ENCODE assay signal across 8 cellular contexts in the genomic region with DNA sequence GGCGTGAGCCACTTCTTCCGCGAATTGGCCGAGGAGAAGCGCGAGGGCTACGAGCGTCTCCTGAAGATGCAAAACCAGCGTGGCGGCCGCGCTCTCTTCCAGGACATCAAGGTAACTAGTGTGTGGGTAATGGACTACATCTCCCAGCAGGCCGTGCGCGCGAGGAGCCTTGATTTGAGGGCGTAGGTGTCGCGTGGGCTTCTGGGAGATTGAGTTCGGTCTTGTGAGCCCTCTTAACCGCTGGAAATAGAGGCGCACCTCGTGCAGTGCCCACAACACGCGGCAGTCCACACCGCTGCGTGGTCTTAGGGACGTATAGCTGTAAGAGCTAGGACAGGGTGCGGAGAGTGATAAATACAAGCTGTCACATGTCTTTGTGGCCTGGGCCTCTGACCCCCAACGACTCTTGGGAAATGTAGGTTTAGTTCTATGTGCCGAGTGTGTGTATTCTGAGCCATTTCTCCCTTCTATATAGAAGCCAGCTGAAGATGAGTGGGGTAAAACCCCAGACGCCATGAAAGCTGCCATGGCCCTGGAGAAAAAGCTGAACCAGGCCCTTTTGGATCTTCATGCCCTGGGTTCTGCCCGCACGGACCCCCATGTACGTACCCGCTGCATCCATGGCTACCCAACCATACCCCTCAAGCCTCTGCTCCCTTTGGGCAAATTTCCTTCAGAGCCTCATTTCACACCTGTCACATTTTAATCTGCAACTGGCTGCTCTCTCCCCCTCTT. TPM values are rescaled to one million over a fixed set of nuclear protein-coding genes. Genes with fewer than 3 reads are reported as not detected.
DNase-seq lines count a peak whose midpoint lies in the region; ATAC-seq lines count a peak whose summit lies in the region.

No MANE protein-coding gene starts in this region.

- peaks cover 55 to 63% of the 10 kb centered on the region in 2 donors for H3K4me1 Mint-ChIP-seq in natural killer cell treated with Interleukin-12 subunit alpha and Interleukin-12 subunit beta and Interleukin-15 and Interleukin-18, amount 100 ng/mL, for 72 hours (ENCODE audit: low read depth in 2 of 2)

- H3K36me3 Mint-ChIP-seq in natural killer cell treated with Interleukin-12 subunit alpha and Interleukin-12 subunit beta and Interleukin-15 and Interleukin-18, amount 100 ng/mL, for 72 hours = peaks cover 7% of the 10 kb centered on the region

- peak overlapping the region; percentile 98 to 99 for H3K27ac Mint-ChIP-seq in natural killer cell treated with Interleukin-12 subunit alpha and Interleukin-12 subunit beta and Interleukin-15 and Interleukin-18, amount 100 ng/mL, for 72 hours

- peak overlapping the region; percentile 100 for H3K4me3 Mint-ChIP-seq in natural killer cell treated with Interleukin-12 subunit alpha and Interleukin-12 subunit beta and Interleukin-15 and Interleukin-18, amount 100 ng/mL, for 72 hours

- peak; percentile 13 for ATAC-seq in GM19455 (IDR thresholded peaks at IDR 0.05; ENCODE audit: unreplicated experiment)
- peak; percentile 61 to 66 for ATAC-seq in natural killer cell treated with Interleukin-12 subunit alpha and Interleukin-12 subunit beta and Interleukin-15 and Interleukin-18, amount 100 ng/mL, for 72 hours
- peak; percentile 31 for ATAC-seq in stimulated activated naive CD8-positive, alpha-beta T cell treated with anti-CD3 and anti-CD28 coated beads, Interleukin-15, Interleukin-2, amounts not matched to agents 100 U/mL and 50 U/mL, for 24 hours

- no peaks in the 10 kb centered on the region for H3K9me3 Mint-ChIP-seq in natural killer cell treated with Interleukin-12 subunit alpha and Interleukin-12 subunit beta and Interleukin-15 and Interleukin-18, amount 100 ng/mL, for 72 hours

- no peaks in the 10 kb centered on the region for H3K27me3 Mint-ChIP-seq in natural killer cell treated with Interleukin-12 subunit alpha and Interleukin-12 subunit beta and Interleukin-15 and Interleukin-18, amount 100 ng/mL, for 72 hours

- DNase-seq in C1 segment of cervical spinal cord (lab: John Stamatoyannopoulos, UW) (peak; percentile 20 to 91 (median 82)), LHCN-M2 (ENCODE audit: low read depth) (peak; percentile 83), RKO (ENCODE audit: low spot score) (peak; percentile 88), fibroblast of peridontal ligament (ENCODE audit: extremely low read depth) (peak; percentile 76)
- peak; percentile 84 for DNase-seq in activated T-helper 9 cell treated with anti-CD3 and anti-CD28 coated beads, Interleukin-2, amount 50 U/mL, for 16 hours (ENCODE audit: low read depth)
- DNase-seq in natural killer cell treated with Interleukin-12 subunit alpha and Interleukin-12 subunit beta and Interleukin-15 and Interleukin-18, amount 100 ng/mL, for 72 hours (ENCODE audit: low spot score) = peak; percentile 89
- DNase-seq in stimulated activated naive CD8-positive, alpha-beta T cell treated with anti-CD3 and anti-CD28 coated beads, Interleukin-15, Interleukin-2, amounts not matched to agents 100 U/mL and 50 U/mL, for 24 hours = peak; percentile 87

RNA-seq across cellular contexts. Expression of gene FTL, which starts 0.9 kb away (rescaled TPM):
- 2,158 and 2,177 TPM in 2 replicates for total RNA-seq in LHCN-M2 (2014; rRNA removed)
- 8,488 TPM for polyA plus RNA-seq in LHCN-M2 (2012)
- total RNA-seq in natural killer cell treated with Interleukin-12 subunit alpha and Interleukin-12 subunit beta and Interleukin-15 and Interleukin-18, amount 100 ng/mL, for 72 hours = 1,000 to 10,000 TPM; 1,643 to 2,467 TPM

RNA-seq across cellular contexts. Expression of gene BAX, which starts 11.3 kb away (rescaled TPM):
- total RNA-seq in LHCN-M2 (2014; rRNA removed) = 170 and 176 TPM in 2 replicates
- polyA plus RNA-seq in LHCN-M2 (2012) = 394 TPM
- 100 to 1,000 TPM; 203 to 305 TPM for total RNA-seq in natural killer cell treated with Interleukin-12 subunit alpha and Interleukin-12 subunit beta and Interleukin-15 and Interleukin-18, amount 100 ng/mL, for 72 hours

RNA-seq across cellular contexts. Expression of gene GYS1, which starts 27.1 kb away (rescaled TPM):
- total RNA-seq in LHCN-M2 (2014; rRNA removed) = 78.8 and 80.0 TPM in 2 replicates
- 133 TPM for polyA plus RNA-seq in LHCN-M2 (2012)
- 100 to 1,000 TPM in 1 of 2 donors, 10 to 100 TPM in 1; 85.7 to 119 TPM for total RNA-seq in natural killer cell treated with Interleukin-12 subunit alpha and Interleukin-12 subunit beta and Interleukin-15 and Interleukin-18, amount 100 ng/mL, for 72 hours

RNA-seq across cellular contexts. Expression of gene RUVBL2, which starts 27.7 kb away (rescaled TPM):
- 263 and 300 TPM in 2 replicates for total RNA-seq in LHCN-M2 (2014; rRNA removed)
- 177 TPM for polyA plus RNA-seq in LHCN-M2 (2012)
- 100 to 1,000 TPM; 101 to 173 TPM for total RNA-seq in natural killer cell treated with Interleukin-12 subunit alpha and Interleukin-12 subunit beta and Interleukin-15 and Interleukin-18, amount 100 ng/mL, for 72 hours

RNA-seq across cellular contexts. Expression of gene DHDH, which starts 32.5 kb away (rescaled TPM):
- 0.96 TPM in 1 of 2 replicates, not detected in the other for total RNA-seq in LHCN-M2 (2014; rRNA removed)
- polyA plus RNA-seq in LHCN-M2 (2012) = 0.12 TPM
- total RNA-seq in natural killer cell treated with Interleukin-12 subunit alpha and Interleukin-12 subunit beta and Interleukin-15 and Interleukin-18, amount 100 ng/mL, for 72 hours = under 1 TPM in 1 of 2 donors, not detected in 1; 0.43 TPM

Comparison
In these comparisons a context has a peak if more than half of its experiments do, and no peak if none do; other contexts are left out.
1. Peak in every context shown above with its lines: DNase-seq and ATAC-seq.
2. ATAC-seq: peak in every context shown above with its lines; median percentile 64 in natural killer cell treated with Interleukin-12 subunit alpha and Interleukin-12 subunit beta and Interleukin-15 and Interleukin-18, amount 100 ng/mL, for 72 hours; 31 in stimulated activated naive CD8-positive, alpha-beta T cell treated with anti-CD3 and anti-CD28 coated beads, Interleukin-15, Interleukin-2, amounts not matched to agents 100 U/mL and 50 U/mL, for 24 hours; 13 in GM19455.